ENCODE assay signal across 14 cellular contexts in the genomic region with DNA sequence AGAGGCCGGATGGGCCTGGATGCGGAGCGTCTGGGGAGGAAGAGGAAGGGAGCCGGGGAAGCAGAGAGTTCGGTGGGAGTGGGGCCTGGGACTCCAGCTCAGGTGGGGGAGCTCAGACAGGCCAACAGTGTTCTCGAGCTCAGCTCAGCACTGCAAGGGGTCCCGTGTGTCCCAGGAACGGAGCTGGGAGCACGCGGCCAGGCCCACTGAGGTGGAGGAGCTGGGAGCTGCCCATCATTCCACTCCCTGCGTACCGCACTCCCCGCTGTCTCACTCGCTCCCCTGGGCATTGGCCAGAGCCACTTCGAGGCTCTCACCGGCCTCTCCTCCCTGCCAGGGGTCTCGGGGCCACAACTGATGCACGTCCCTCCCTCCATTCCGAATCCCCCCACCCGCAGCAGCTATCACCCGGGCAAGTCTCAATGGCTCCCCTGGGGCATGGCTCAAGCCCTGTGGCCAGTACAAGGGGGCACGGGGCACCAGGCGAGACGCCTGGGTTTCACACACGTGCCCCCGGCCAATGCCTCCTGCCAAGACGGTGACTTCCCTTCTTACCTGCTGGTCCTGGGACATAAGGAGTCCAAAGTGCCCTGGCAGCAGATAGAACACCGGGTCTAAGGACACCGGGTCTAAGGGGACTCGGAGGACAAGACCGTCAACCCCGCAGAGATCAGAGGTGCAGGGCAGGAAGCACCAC. TPM values are rescaled to one million over a fixed set of nuclear protein-coding genes. Genes with fewer than 3 reads are reported as not detected.
DNase-seq lines count a peak whose midpoint lies in the region; ATAC-seq and TF ChIP-seq lines count a peak whose summit lies in the region.
"Had no signal": no experiment of that assay in that cellular context is flagged by ENCODE, and none has a peak within 500 bp of the region (broad histone marks: within the 10 kb centered on the region; RNA-seq: fewer than 3 reads in every experiment).

No MANE protein-coding gene starts in this region.

- H3K27ac ChIP-seq in hepatocyte (peak overlapping the region; percentile 95), rectal smooth muscle tissue (ENCODE audit: low read depth, low read length) (peak overlapping the region; percentile 90), aorta (ENCODE audit: low read depth in 1 of 2, low read length in 2 of 2) (peak overlapping the region in 1 of 2 donors; percentile 66)
- H3K27ac ChIP-seq: parathyroid adenoma, SK-N-MC had no signal

- peaks cover 31% of the 10 kb centered on the region for H3K4me1 ChIP-seq in hepatocyte (ENCODE audit: insufficient read depth)
- H3K4me1 ChIP-seq in rectal smooth muscle tissue (ENCODE audit: control insufficient read depth, insufficient read depth, low read length), result peaks cover 27% of the 10 kb centered on the region
- H3K4me1 ChIP-seq in aorta (ENCODE audit: control insufficient read depth in 1 of 2, insufficient read depth in 2 of 2, low read length in 2 of 2), result no peaks in the 10 kb centered on the region
- H3K4me1 ChIP-seq: parathyroid adenoma had no signal

- H3K4me3 Mint-ChIP-seq in activated naive CD8-positive, alpha-beta T cell treated with anti-CD3 and anti-CD28 coated beads for 36 hours, result no peak overlapping the region
- no peak overlapping the region for H3K4me3 Mint-ChIP-seq in WTC11
- H3K4me3 Mint-ChIP-seq: dendritic cell treated with granulocyte-macrophage colony-stimulating factor and Interleukin-4, amounts not matched to agents 40 ng/mL and 50 ng/mL, for 4 days had no signal

- no peak overlapping the region for H3K9ac ChIP-seq in rectal smooth muscle tissue (ENCODE audit: low read length)
- H3K9ac ChIP-seq: parathyroid adenoma had no signal

- H3K4me3 ChIP-seq in hepatocyte, result no peak overlapping the region
- H3K4me3 ChIP-seq in rectal smooth muscle tissue (ENCODE audit: low read length), result no peak overlapping the region
- no peak overlapping the region for H3K4me3 ChIP-seq in aorta (ENCODE audit: low read length in 2 of 2)
- H3K4me3 ChIP-seq: SK-N-MC had no signal

- no peak for ATAC-seq in Right ventricle myocardium superior (ENCODE audit: poor library complexity)
- ATAC-seq in aorta (ENCODE audit: low FRiP score), result no peak
- no peak for ATAC-seq in WTC11

- H3K36me3 ChIP-seq in hepatocyte (replicated peaks; ENCODE audit: insufficient read depth, low read depth) (no peaks in the 10 kb centered on the region), rectal smooth muscle tissue (ENCODE audit: control insufficient read depth, insufficient read depth, low read length) (no peaks in the 10 kb centered on the region), aorta (ENCODE audit: control insufficient read depth in 1 of 2, insufficient read depth in 2 of 2, low read length in 1 of 2) (no peaks in the 10 kb centered on the region)

- no peak overlapping the region for H3K27ac Mint-ChIP-seq in activated naive CD8-positive, alpha-beta T cell treated with anti-CD3 and anti-CD28 coated beads for 36 hours
- no peak overlapping the region for H3K27ac Mint-ChIP-seq in WTC11
- H3K27ac Mint-ChIP-seq: dendritic cell treated with granulocyte-macrophage colony-stimulating factor and Interleukin-4, amounts not matched to agents 40 ng/mL and 50 ng/mL, for 4 days had no signal

- DNase-seq in cardiac septum (ENCODE audit: low spot score) (peak; percentile 64), Right ventricle myocardium superior (no peak), hepatocyte (ENCODE audit: low spot score) (no peak), aorta (peak; percentile 43 to 69), 8988T (no peak), WTC11 (ENCODE audit: low spot score) (no peak)
- no peak for DNase-seq in activated naive CD8-positive, alpha-beta T cell treated with anti-CD3 and anti-CD28 coated beads for 36 hours
- DNase-seq: ACHN, NCI-H1092, NCI-H345 had no signal

- H3K9me3 ChIP-seq in hepatocyte (ENCODE audit: low read depth), result no peaks in the 10 kb centered on the region
- no peaks in the 10 kb centered on the region for H3K9me3 ChIP-seq in aorta (ENCODE audit: control insufficient read depth, low read length)

- no peak overlapping the region for H2AFZ ChIP-seq in hepatocyte
- H2AFZ ChIP-seq: parathyroid adenoma had no signal

- no peaks in the 10 kb centered on the region for H4K20me1 ChIP-seq in hepatocyte (ENCODE audit: insufficient read depth, poor library complexity, severe bottlenecking)

- peaks cover 17% of the 10 kb centered on the region for H3K4me1 Mint-ChIP-seq in activated naive CD8-positive, alpha-beta T cell treated with anti-CD3 and anti-CD28 coated beads for 36 hours
- H3K4me1 Mint-ChIP-seq in WTC11, result peaks cover 23% of the 10 kb centered on the region

- H3K27me3 ChIP-seq in hepatocyte, result no peaks in the 10 kb centered on the region
- H3K27me3 ChIP-seq in rectal smooth muscle tissue (ENCODE audit: control insufficient read depth, insufficient read depth, low read length), result no peaks in the 10 kb centered on the region
- no peaks in the 10 kb centered on the region for H3K27me3 ChIP-seq in aorta (ENCODE audit: control insufficient read depth in 1 of 2, insufficient read depth in 2 of 2, low read length in 1 of 2)

- WGBS in hepatocyte (ENCODE audit: low lambda C conversion rate, missing lambda C conversion rate), result 94% methylated on average over 31 of the region's 32 CpGs
- 95 to 96% methylated on average over 32 of the region's 32 CpGs for WGBS in aorta, 2 donors

- CTCF ChIA-PET in WTC11 (lab: Charles Lee), result interaction anchor here (0.8 to 1.6 kb wide), 9 partner anchors 12 to 94 kb away, joined by 3 to 12 read pairs (median 3); no protein-coding TSS in a partner anchor

- POLR2A ChIA-PET in WTC11 (lab: Charles Lee), result interaction anchor here (1.0 kb wide), 1 partner anchor 14 kb away, joined by 3 read pairs; no protein-coding TSS in a partner anchor

- H3K36me3 Mint-ChIP-seq in activated naive CD8-positive, alpha-beta T cell treated with anti-CD3 and anti-CD28 coated beads for 36 hours, result no peaks in the 10 kb centered on the region
- H3K36me3 Mint-ChIP-seq in WTC11, result peaks cover 7% of the 10 kb centered on the region

- H3K9me3 Mint-ChIP-seq in activated naive CD8-positive, alpha-beta T cell treated with anti-CD3 and anti-CD28 coated beads for 36 hours, result no peaks in the 10 kb centered on the region
- peaks cover 24% of the 10 kb centered on the region for H3K9me3 Mint-ChIP-seq in WTC11

- peaks cover 3% of the 10 kb centered on the region for H3K27me3 Mint-ChIP-seq in activated naive CD8-positive, alpha-beta T cell treated with anti-CD3 and anti-CD28 coated beads for 36 hours
- H3K27me3 Mint-ChIP-seq in WTC11 (ENCODE audit: low read depth), result no peaks in the 10 kb centered on the region

- no peaks in the 10 kb centered on the region for H3K9me2 ChIP-seq in hepatocyte (replicated peaks; ENCODE audit: insufficient read depth)

- intact Hi-C loops in cardiac septum (cut with DNase I), result loop anchor here (10.0 kb wide), 1 partner anchor 93 kb away; no protein-coding TSS in a partner anchor
- intact Hi-C loops in Right ventricle myocardium superior (cut with DNase I), result no loop called here
- intact Hi-C loops in aorta (cut with DNase I), result no loop called here

- TF ChIP-seq CTCF in hepatocyte (IDR thresholded peaks at IDR 0.05; ENCODE audit: poor library complexity) (no peak), WTC11 (IDR thresholded peaks at IDR 0.05) (no peak)

- H3K4me2 ChIP-seq in hepatocyte, result no peak overlapping the region

- H3K79me2 ChIP-seq in hepatocyte, result no peaks in the 10 kb centered on the region
- H3K79me2 ChIP-seq: parathyroid adenoma had no signal

TF ChIP-seq in WTC11, 78 proteins besides CTCF, POLR2A, EP300 and RAD21 (continues in another document):
- TF ChIP-seq, protein P1, sequence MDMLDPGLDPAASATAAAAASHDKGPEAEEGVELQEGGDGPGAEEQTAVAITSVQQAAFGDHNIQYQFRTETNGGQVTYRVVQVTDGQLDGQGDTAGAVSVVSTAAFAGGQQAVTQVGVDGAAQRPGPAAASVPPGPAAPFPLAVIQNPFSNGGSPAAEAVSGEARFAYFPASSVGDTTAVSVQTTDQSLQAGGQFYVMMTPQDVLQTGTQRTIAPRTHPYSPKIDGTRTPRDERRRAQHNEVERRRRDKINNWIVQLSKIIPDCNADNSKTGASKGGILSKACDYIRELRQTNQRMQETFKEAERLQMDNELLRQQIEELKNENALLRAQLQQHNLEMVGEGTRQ (CRISPR knock-in tag; IDR thresholded peaks at IDR 0.05), result no peak
- TF ChIP-seq, protein P2, sequence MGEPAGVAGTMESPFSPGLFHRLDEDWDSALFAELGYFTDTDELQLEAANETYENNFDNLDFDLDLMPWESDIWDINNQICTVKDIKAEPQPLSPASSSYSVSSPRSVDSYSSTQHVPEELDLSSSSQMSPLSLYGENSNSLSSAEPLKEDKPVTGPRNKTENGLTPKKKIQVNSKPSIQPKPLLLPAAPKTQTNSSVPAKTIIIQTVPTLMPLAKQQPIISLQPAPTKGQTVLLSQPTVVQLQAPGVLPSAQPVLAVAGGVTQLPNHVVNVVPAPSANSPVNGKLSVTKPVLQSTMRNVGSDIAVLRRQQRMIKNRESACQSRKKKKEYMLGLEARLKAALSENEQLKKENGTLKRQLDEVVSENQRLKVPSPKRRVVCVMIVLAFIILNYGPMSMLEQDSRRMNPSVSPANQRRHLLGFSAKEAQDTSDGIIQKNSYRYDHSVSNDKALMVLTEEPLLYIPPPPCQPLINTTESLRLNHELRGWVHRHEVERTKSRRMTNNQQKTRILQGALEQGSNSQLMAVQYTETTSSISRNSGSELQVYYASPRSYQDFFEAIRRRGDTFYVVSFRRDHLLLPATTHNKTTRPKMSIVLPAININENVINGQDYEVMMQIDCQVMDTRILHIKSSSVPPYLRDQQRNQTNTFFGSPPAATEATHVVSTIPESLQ (CRISPR knock-in tag; IDR thresholded peaks at IDR 0.05), result no peak
- TF ChIP-seq ZNF263 (CRISPR knock-in tag; IDR thresholded peaks at IDR 0.05; ENCODE audit: low read depth) (no peak), ELF4 (CRISPR knock-in tag; IDR thresholded peaks at IDR 0.05; ENCODE audit: low read depth) (no peak)

RNA-seq across cellular contexts. Expression of a gene that starts 30.3 kb away (rescaled TPM):
- total RNA-seq in cardiac septum (157 TPM), Right ventricle myocardium superior (191 TPM), hepatocyte (389 and 509 TPM in 2 replicates), aorta (1,000 to 10,000 TPM; 1,386 to 1,431 TPM), WTC11 (2021) (111 to 138 TPM (median 138 TPM) in 3 replicates)
- polyA plus RNA-seq in hepatocyte (832 and 940 TPM in 2 replicates), aorta (1,000 to 10,000 TPM in 1 of 2 donors, 100 to 1,000 TPM in 1; 335 to 3,611 TPM)
- 10 to 100 TPM; 16.0 to 16.5 TPM for total RNA-seq in activated naive CD8-positive, alpha-beta T cell treated with anti-CD3 and anti-CD28 coated beads for 36 hours

Comparison
In these comparisons a context has a peak if more than half of its experiments do, and no peak if none do; other contexts are left out.
1. DNase-seq: peak in cardiac septum (single experiment) and aorta (2 of 2); none in Right ventricle myocardium superior (single experiment), hepatocyte (single experiment), 8988T (single experiment), activated naive CD8-positive, alpha-beta T cell treated with anti-CD3 and anti-CD28 coated beads for 36 hours (single experiment) and WTC11 (single experiment).